11 cellular contexts compared by ENCODE assay signal in the genomic region with DNA sequence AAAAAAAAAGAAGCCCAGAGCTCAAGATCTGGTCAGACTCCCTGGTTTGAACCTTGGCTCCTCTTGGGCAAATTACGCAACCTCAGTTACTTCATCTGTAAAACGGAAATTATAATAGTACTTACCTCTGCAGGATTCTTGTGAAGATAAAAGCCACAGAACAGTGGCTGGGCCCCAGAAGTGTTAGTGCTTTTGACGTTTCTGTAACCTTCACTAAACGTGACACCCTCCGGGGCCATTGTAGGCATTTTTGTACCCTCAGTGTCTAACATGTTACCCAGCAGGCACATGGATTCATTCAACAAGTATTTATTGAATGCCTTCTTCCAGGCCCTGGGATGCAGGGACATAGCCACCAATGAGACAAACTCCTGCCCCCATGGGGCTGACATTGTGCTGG. TPM values are rescaled to one million over a fixed set of nuclear protein-coding genes. Genes with fewer than 3 reads are reported as not detected.
A peak's percentile ranks its signal among the peaks of the same experiment; 100 is the strongest.
DNase-seq lines count a peak whose midpoint lies in the region; TF ChIP-seq lines count a peak whose summit lies in the region.
"Had no signal": no experiment of that assay in that cellular context is flagged by ENCODE, and none has a peak within 500 bp of the region (broad histone marks: within the 10 kb centered on the region; RNA-seq: fewer than 3 reads in every experiment).

No MANE protein-coding gene starts in this region.

- no peaks in the 10 kb centered on the region for H3K9me3 ChIP-seq in right atrium auricular region
- H3K9me3 ChIP-seq in testis, result no peaks in the 10 kb centered on the region
- no peaks in the 10 kb centered on the region for H3K9me3 ChIP-seq in WERI-Rb-1 (ENCODE audit: severe bottlenecking)

- peaks cover 3% of the 10 kb centered on the region for H3K36me3 Mint-ChIP-seq in stimulated activated naive CD8-positive, alpha-beta T cell treated with anti-CD3 and anti-CD28 coated beads, Interleukin-15, Interleukin-2, amounts not matched to agents 100 ng/mL and 50 ng/mL, for 24 hours (ENCODE audit: low read depth)

- H3K4me3 ChIP-seq in right atrium auricular region, result no peak overlapping the region
- H3K4me3 ChIP-seq in testis, result no peak overlapping the region
- no peak overlapping the region for H3K4me3 ChIP-seq in WERI-Rb-1 (ENCODE audit: low read depth, low read length)

- H3K4me3 Mint-ChIP-seq in stimulated activated naive CD8-positive, alpha-beta T cell treated with anti-CD3 and anti-CD28 coated beads, Interleukin-15, Interleukin-2, amounts not matched to agents 100 ng/mL and 50 ng/mL, for 24 hours, result peak overlapping the region; percentile 63

- no peaks in the 10 kb centered on the region for H3K27me3 Mint-ChIP-seq in stimulated activated naive CD8-positive, alpha-beta T cell treated with anti-CD3 and anti-CD28 coated beads, Interleukin-15, Interleukin-2, amounts not matched to agents 100 ng/mL and 50 ng/mL, for 24 hours

- TF ChIP-seq POLR2A in testis (IDR thresholded peaks at IDR 0.05), result no peak

- peak overlapping the region; percentile 88 for H3K27ac Mint-ChIP-seq in stimulated activated naive CD8-positive, alpha-beta T cell treated with anti-CD3 and anti-CD28 coated beads, Interleukin-15, Interleukin-2, amounts not matched to agents 100 ng/mL and 50 ng/mL, for 24 hours

- no peak for TF ChIP-seq CTCF in right atrium auricular region (IDR thresholded peaks at IDR 0.05)
- TF ChIP-seq CTCF in testis (IDR thresholded peaks at IDR 0.05), result no peak
- no peak for TF ChIP-seq CTCF in WERI-Rb-1 (IDR thresholded peaks at IDR 0.05; ENCODE audit: low read depth, low read length)

- H3K4me1 Mint-ChIP-seq in stimulated activated naive CD8-positive, alpha-beta T cell treated with anti-CD3 and anti-CD28 coated beads, Interleukin-15, Interleukin-2, amounts not matched to agents 100 ng/mL and 50 ng/mL, for 24 hours (ENCODE audit: low read depth), result peaks cover 97% of the 10 kb centered on the region

- H3K27ac ChIP-seq in right atrium auricular region (peak overlapping the region; percentile 62 to 63), testis (no peak overlapping the region), WERI-Rb-1 (no peak overlapping the region)
- H3K27ac ChIP-seq: 22Rv1, foreskin keratinocyte had no signal

- intact Hi-C loops in testis (cut with DNase I; ENCODE audit: low total_unique reads), result no loop called here

- peak; percentile 62 for DNase-seq in NK-92 treated with Interleukin-12 subunit alpha and Interleukin-12 subunit beta, amount 100 ng/mL, for 24 hours (lab: John Stamatoyannopoulos, UW)
- DNase-seq in NK-92 (lab: John Stamatoyannopoulos, UW; ENCODE audit: unreplicated experiment) (no peak), activated T-helper 1 cell treated with Interleukin-2 at 50 U/mL for 16 hours (ENCODE audit: low read depth) (peak; percentile 41), right atrium auricular region (ENCODE audit: low spot score) (no peak), testis (no peak), WERI-Rb-1 (no peak), NCI-H748 (lab: John Stamatoyannopoulos, UW; ENCODE audit: unreplicated experiment) (no peak)
- DNase-seq: foreskin keratinocyte, posterior cingulate gyrus had no signal

- H3K27me3 ChIP-seq in right atrium auricular region, result no peaks in the 10 kb centered on the region
- no peaks in the 10 kb centered on the region for H3K27me3 ChIP-seq in testis
- H3K27me3 ChIP-seq in WERI-Rb-1 (ENCODE audit: insufficient read depth, low read depth, severe bottlenecking), result no peaks in the 10 kb centered on the region
- H3K27me3 ChIP-seq: foreskin keratinocyte had no signal

- WGBS in testis, 2 donors, result 83 to 90% methylated on average over 5 of the region's 5 CpGs

- H3K36me3 ChIP-seq in right atrium auricular region, result no peaks in the 10 kb centered on the region
- H3K36me3 ChIP-seq in testis (ENCODE audit: low read depth, missing control alignments), result no peaks in the 10 kb centered on the region
- H3K36me3 ChIP-seq in WERI-Rb-1, result no peaks in the 10 kb centered on the region

- H3K4me1 ChIP-seq in right atrium auricular region (peaks cover 0 to 59% of the 10 kb centered on the region in 2 donors), testis (no peaks in the 10 kb centered on the region)

- H3K9me3 Mint-ChIP-seq in stimulated activated naive CD8-positive, alpha-beta T cell treated with anti-CD3 and anti-CD28 coated beads, Interleukin-15, Interleukin-2, amounts not matched to agents 100 ng/mL and 50 ng/mL, for 24 hours, result peaks cover 4% of the 10 kb centered on the region

RNA-seq across cellular contexts. Expression of a gene that starts 58.0 kb away (rescaled TPM):
- total RNA-seq in right atrium auricular region (10 to 100 TPM; 12.5 to 18.1 TPM), testis (10 to 100 TPM in 1 of 2 donors, 1 to 10 TPM in 1; 8.3 to 12.2 TPM)
- 12.8 TPM for polyA plus RNA-seq in testis (ENCODE audit: insufficient read depth, low read depth, low replicate concordance)

Comparison
In these comparisons a context has a peak if more than half of its experiments do, and no peak if none do; other contexts are left out.
1. DNase-seq: peak in NK-92 treated with Interleukin-12 subunit alpha and Interleukin-12 subunit beta, amount 100 ng/mL, for 24 hours (single experiment) and activated T-helper 1 cell treated with Interleukin-2 at 50 U/mL for 16 hours (single experiment); none in NK-92 (single experiment), right atrium auricular region (single experiment), testis (single experiment), WERI-Rb-1 (single experiment) and NCI-H748 (single experiment).
2. H3K27ac ChIP-seq: peak in right atrium auricular region (2 of 2); none in testis (0 of 2) and WERI-Rb-1 (single experiment).